1 cellular context compared by ENCODE assay signal in the genomic region with DNA sequence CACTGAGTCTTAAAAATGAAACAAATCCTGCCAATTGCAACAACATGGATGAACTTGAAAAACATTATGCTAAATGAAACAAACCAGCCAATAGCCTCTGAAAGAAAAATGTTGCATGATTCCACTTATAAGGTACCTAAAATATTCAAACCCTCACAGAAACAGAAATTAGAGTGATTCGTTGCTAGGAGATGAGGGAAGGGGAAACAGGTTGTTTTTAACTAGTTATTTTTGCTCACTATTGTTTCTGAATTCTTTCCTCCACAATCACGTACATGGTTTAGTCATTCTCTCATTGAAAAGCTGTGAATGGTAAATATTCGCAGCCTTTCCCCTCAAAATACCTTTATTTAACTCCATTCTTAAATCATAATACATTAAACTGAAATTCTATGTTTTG.
TF ChIP-seq lines count a peak whose summit lies in the region.

No MANE protein-coding gene starts in this region.

TF ChIP-seq in HCT116, 20 proteins besides CTCF, POLR2A, EP300 and RAD21 (continued from another document):
- TF ChIP-seq SRF (IDR thresholded peaks at IDR 0.05; ENCODE audit: low read depth) (no peak), FOSL1 (IDR thresholded peaks at IDR 0.05; ENCODE audit: low read depth) (no peak), JUND (IDR thresholded peaks at IDR 0.05) (no peak), SP1 (IDR thresholded peaks at IDR 0.05; ENCODE audit: low read depth) (no peak)
